ENCODE assay signal across 18 cellular contexts in genomic region chr15:32125595-32125994, GRCh38.
DNase-seq lines count a peak whose midpoint lies in the region; ATAC-seq and TF ChIP-seq lines count a peak whose summit lies in the region.
"Had no signal": no experiment of that assay in that cellular context is flagged by ENCODE, and none has a peak within 500 bp of the region (broad histone marks: within the 10 kb centered on the region; RNA-seq: fewer than 3 reads in every experiment).

No MANE protein-coding gene starts in this region.

- H3K27me3 ChIP-seq in HUES48 (ENCODE audit: control insufficient read depth, insufficient read depth, low read length), result no peaks in the 10 kb centered on the region
- no peaks in the 10 kb centered on the region for H3K27me3 ChIP-seq in mesendoderm (ENCODE audit: insufficient read depth, low read length, poor library complexity)
- no peaks in the 10 kb centered on the region for H3K27me3 ChIP-seq in neural progenitor cell
- H3K27me3 ChIP-seq: BE2C had no signal

- H3F3A ChIP-seq in neural progenitor cell (ENCODE audit: low read depth), result no peaks in the 10 kb centered on the region

- H3K18ac ChIP-seq in mesendoderm (ENCODE audit: low read length), result no peak overlapping the region

- no peak overlapping the region for H4K8ac ChIP-seq in mesendoderm (ENCODE audit: low read depth, low read length)

- H3K9me3 Mint-ChIP-seq in WTC11 (no peaks in the 10 kb centered on the region), neural progenitor cell (no peaks in the 10 kb centered on the region), MCF 10A (ENCODE audit: unreplicated experiment) (no peaks in the 10 kb centered on the region)
- H3K9me3 Mint-ChIP-seq: CD8-positive, alpha-beta memory T cell; H9 had no signal

- peaks cover 4% of the 10 kb centered on the region for H3K4me1 ChIP-seq in HUES48 (ENCODE audit: control insufficient read depth, insufficient read depth, low read length)
- H3K4me1 ChIP-seq in mesendoderm (ENCODE audit: control insufficient read depth, low read depth, low read length), result peaks cover 3% of the 10 kb centered on the region
- peaks cover 19% of the 10 kb centered on the region for H3K4me1 ChIP-seq in neural progenitor cell

- no peaks in the 10 kb centered on the region for H3K36me3 ChIP-seq in HUES48 (ENCODE audit: control insufficient read depth, insufficient read depth, low read length)
- H3K36me3 ChIP-seq in mesendoderm (ENCODE audit: control insufficient read depth, insufficient read depth, low read length), result no peaks in the 10 kb centered on the region
- no peaks in the 10 kb centered on the region for H3K36me3 ChIP-seq in neural progenitor cell
- H3K36me3 ChIP-seq: BE2C had no signal

- WGBS in mesendoderm (ENCODE audit: extremely low coverage, insufficient coverage, low lambda C conversion rate), result no CpG with 5 or more reads among the region's 3 CpGs

- DNase-seq in WTC11 (ENCODE audit: low spot score), result no peak
- DNase-seq in mesendoderm, result peak; percentile 50
- peak; percentile 26 for DNase-seq in neural progenitor cell (ENCODE audit: low spot score)
- no peak for DNase-seq in MCF 10A (ENCODE audit: unreplicated experiment)
- no peak for DNase-seq in NCI-H2171 treated with DMSO at 0.1 percent for 48 hours (lab: John Stamatoyannopoulos, UW)
- DNase-seq: ACHN; BE2C; C1 segment of cervical spinal cord; CD4-positive, CD25-positive, alpha-beta regulatory T cell; CD8-positive, alpha-beta memory T cell; COR-L47; DMS153; DMS79; GDM1; GOT3; H9 had no signal

- no peak overlapping the region for H3K4me3 Mint-ChIP-seq in WTC11
- H3K4me3 Mint-ChIP-seq in neural progenitor cell, result no peak overlapping the region
- H3K4me3 Mint-ChIP-seq in MCF 10A (ENCODE audit: unreplicated experiment), result no peak overlapping the region
- H3K4me3 Mint-ChIP-seq: CD4-positive, CD25-positive, alpha-beta regulatory T cell; H9 had no signal

- TF ChIP-seq CTCF in WTC11 (IDR thresholded peaks at IDR 0.05), result no peak
- TF ChIP-seq CTCF in neural progenitor cell (IDR thresholded peaks at IDR 0.05), result no peak
- TF ChIP-seq CTCF in MCF 10A (IDR thresholded peaks at IDR 0.05; ENCODE audit: unreplicated experiment), result no peak

- BruUV-seq in MCF 10A (replicated peaks; lab: Mats Ljungman, UMichigan), result no TSS peak

- intact Hi-C loops in MCF 10A (cut with micrococcal nuclease), result no loop called here

- ATAC-seq in WTC11 (peak; percentile 58), HG03571 (IDR thresholded peaks at IDR 0.05; ENCODE audit: unreplicated experiment) (no peak)

- H3K27ac Mint-ChIP-seq in WTC11 (peak overlapping the region; percentile 35), neural progenitor cell (peak overlapping the region; percentile 30), MCF 10A (ENCODE audit: low read depth, unreplicated experiment) (no peak overlapping the region)
- H3K27ac Mint-ChIP-seq: CD4-positive, CD25-positive, alpha-beta regulatory T cell; CD8-positive, alpha-beta memory T cell had no signal

- no peak overlapping the region for H3K23ac ChIP-seq in mesendoderm (ENCODE audit: low read length)

- H3K4me3 ChIP-seq in HUES48 (ENCODE audit: low read depth, low read length) (no peak overlapping the region), mesendoderm (ENCODE audit: low read length) (no peak overlapping the region), neural progenitor cell (no peak overlapping the region)

- no peak overlapping the region for H2BK120ac ChIP-seq in mesendoderm (ENCODE audit: low read depth, low read length)

- H3K27me3 Mint-ChIP-seq in WTC11 (ENCODE audit: low read depth), result no peaks in the 10 kb centered on the region
- H3K27me3 Mint-ChIP-seq in neural progenitor cell (ENCODE audit: insufficient read depth, low read depth), result peaks cover 2% of the 10 kb centered on the region
- peaks cover 84% of the 10 kb centered on the region for H3K27me3 Mint-ChIP-seq in MCF 10A (ENCODE audit: insufficient read depth, unreplicated experiment)

- H2AFZ ChIP-seq in neural progenitor cell (replicated peaks), result no peak overlapping the region

- H3K9ac ChIP-seq in HUES48 (ENCODE audit: low read depth, low read length) (no peak overlapping the region), mesendoderm (ENCODE audit: low read length) (no peak overlapping the region), neural progenitor cell (no peak overlapping the region)

- H3K79me2 ChIP-seq in mesendoderm (ENCODE audit: control insufficient read depth, insufficient read depth, low read length) (no peaks in the 10 kb centered on the region), neural progenitor cell (ENCODE audit: low read depth) (no peaks in the 10 kb centered on the region)

- CTCF ChIA-PET in WTC11 (lab: Charles Lee), result interaction anchor here (1.0 to 2.1 kb wide), 3 partner anchors 8 to 148 kb away, joined by 6 to 13 read pairs (median 6); partner anchors contain the start of gene CHRNA7
- CTCF ChIA-PET in MCF 10A (lab: Yijun Ruan, JAX), result no interaction called here

- no peak overlapping the region for H2BK5ac ChIP-seq in mesendoderm (ENCODE audit: low read length)

- H3K9me3 ChIP-seq in HUES48 (ENCODE audit: control insufficient read depth, insufficient read depth, low read length), result no peaks in the 10 kb centered on the region
- no peaks in the 10 kb centered on the region for H3K9me3 ChIP-seq in neural progenitor cell (ENCODE audit: low read depth)
- H3K9me3 ChIP-seq: BE2C had no signal

- no peak overlapping the region for H3K4ac ChIP-seq in mesendoderm (ENCODE audit: low read depth, low read length)

- no peak overlapping the region for H4K5ac ChIP-seq in mesendoderm (ENCODE audit: low read length)

- H3K56ac ChIP-seq in mesendoderm (ENCODE audit: low read length), result no peak overlapping the region

- no peak overlapping the region for H2AK5ac ChIP-seq in mesendoderm (ENCODE audit: low read length)

- H3K4me1 Mint-ChIP-seq in WTC11, result peaks cover 21% of the 10 kb centered on the region
- H3K4me1 Mint-ChIP-seq in neural progenitor cell, result peaks cover 25% of the 10 kb centered on the region
- H3K4me1 Mint-ChIP-seq in MCF 10A (ENCODE audit: insufficient read depth, unreplicated experiment), result no peaks in the 10 kb centered on the region
- H3K4me1 Mint-ChIP-seq: CD4-positive, CD25-positive, alpha-beta regulatory T cell; CD8-positive, alpha-beta memory T cell had no signal

- H3K4me2 ChIP-seq in mesendoderm (ENCODE audit: low read length) (no peak overlapping the region), neural progenitor cell (peak overlapping the region; percentile 9)

- no peak overlapping the region for H2BK15ac ChIP-seq in mesendoderm (replicated peaks; ENCODE audit: low read depth)

- H4K20me1 ChIP-seq in neural progenitor cell (ENCODE audit: low read depth), result no peaks in the 10 kb centered on the region

- H3K36me3 Mint-ChIP-seq in WTC11 (no peaks in the 10 kb centered on the region), neural progenitor cell (no peaks in the 10 kb centered on the region), MCF 10A (ENCODE audit: insufficient read depth, unreplicated experiment) (no peaks in the 10 kb centered on the region)
- H3K36me3 Mint-ChIP-seq: CD4-positive, CD25-positive, alpha-beta regulatory T cell; CD8-positive, alpha-beta memory T cell had no signal

- POLR2A ChIA-PET in WTC11 (lab: Charles Lee), result no interaction called here
- POLR2A ChIA-PET in MCF 10A (lab: Yijun Ruan, JAX), result interaction anchor here (0.7 kb wide), 2 partner anchors 19 to 561 kb away, joined by 3 to 4 read pairs; no protein-coding TSS in a partner anchor

- H3K27ac ChIP-seq in HUES48 (ENCODE audit: low read depth, low read length) (peak overlapping the region; percentile 16), mesendoderm (ENCODE audit: low read depth, low read length) (no peak overlapping the region), neural progenitor cell (no peak overlapping the region)

- no peaks in the 10 kb centered on the region for H3K79me1 ChIP-seq in mesendoderm (ENCODE audit: low read length)

TF ChIP-seq in WTC11, 78 proteins besides CTCF, POLR2A, EP300 and RAD21 (continues in another document):
- TF ChIP-seq RORB (CRISPR knock-in tag; IDR thresholded peaks at IDR 0.05) (no peak), PREB (CRISPR knock-in tag; IDR thresholded peaks at IDR 0.05; ENCODE audit: borderline replicate concordance) (no peak), MXD4 (CRISPR knock-in tag; IDR thresholded peaks at IDR 0.05; ENCODE audit: borderline replicate concordance) (no peak), ZNF512 (CRISPR knock-in tag; IDR thresholded peaks at IDR 0.05; ENCODE audit: borderline replicate concordance) (no peak)

Comparison
In these comparisons a context has a peak if more than half of its experiments do, and no peak if none do; other contexts are left out.
1. DNase-seq: peak in mesendoderm (single experiment) and neural progenitor cell (single experiment); none in WTC11 (single experiment), MCF 10A (single experiment) and NCI-H2171 treated with DMSO at 0.1 percent for 48 hours (single experiment).